8 cellular contexts compared by ENCODE assay signal in the genomic region with DNA sequence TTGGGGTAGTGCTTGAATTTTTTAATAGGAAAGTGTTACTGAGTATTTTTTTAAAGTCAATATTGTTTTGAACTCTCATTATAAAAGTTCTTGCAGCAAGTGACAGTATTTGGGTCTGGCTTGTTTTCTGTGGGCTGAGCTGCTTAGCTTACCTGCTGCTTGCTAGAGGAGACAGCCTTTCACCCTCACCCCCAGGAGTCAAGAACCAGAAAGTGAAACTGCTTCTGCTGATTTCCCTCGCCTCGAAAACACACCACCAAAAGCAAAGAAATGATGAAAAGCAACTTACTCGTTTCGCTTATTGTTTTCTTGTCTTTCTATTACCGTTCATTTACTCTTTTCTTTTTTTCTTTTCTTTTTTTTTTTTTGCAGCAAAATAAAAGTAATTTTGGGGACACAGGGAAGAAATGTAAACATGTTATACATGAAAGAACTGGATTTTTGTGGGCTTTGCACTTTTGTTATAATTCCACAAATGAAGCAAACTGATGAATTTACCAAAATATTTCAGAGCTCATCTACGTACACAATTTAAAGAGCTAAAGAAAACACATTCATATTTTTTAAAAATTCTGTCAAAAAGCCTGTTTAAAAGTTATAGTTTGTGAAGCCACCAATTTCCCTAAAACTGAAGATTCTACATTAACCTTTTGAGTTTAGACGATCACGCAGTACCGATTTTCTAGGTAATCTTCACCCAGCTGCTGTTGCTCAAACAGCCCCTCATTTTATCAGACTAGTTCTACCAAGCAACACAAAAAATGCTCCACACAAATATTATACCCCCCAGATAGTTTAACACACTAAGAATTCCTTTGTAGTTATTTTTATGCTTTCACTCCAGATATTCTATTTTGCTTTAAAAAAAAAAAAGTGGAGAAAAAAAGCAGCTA. TPM values are rescaled to one million over a fixed set of nuclear protein-coding genes. Genes with fewer than 3 reads are reported as not detected.
A peak's percentile ranks its signal among the peaks of the same experiment; 100 is the strongest.
DNase-seq lines count a peak whose midpoint lies in the region; ATAC-seq and TF ChIP-seq lines count a peak whose summit lies in the region.

No MANE protein-coding gene starts in this region.

- peaks cover 0 to 36% (median 7%) of the 10 kb centered on the region in 3 donors for H3K36me3 Mint-ChIP-seq in CD8-positive, alpha-beta memory T cell
- no peaks in the 10 kb centered on the region for H3K36me3 Mint-ChIP-seq in WTC11
- H3K36me3 Mint-ChIP-seq in endothelial cell (ENCODE audit: low read depth, unreplicated experiment) = no peaks in the 10 kb centered on the region

- POLR2A ChIA-PET in CD8-positive, alpha-beta memory T cell (lab: Charles Lee) = interaction anchor here (0.6 to 5.3 kb wide), 17 partner anchors 10 to 1301 kb away, joined by 3 to 31 read pairs (median 5); a partner anchor contains a TSS
- POLR2A ChIA-PET in WTC11 (lab: Charles Lee) = interaction anchor here (0.7 kb wide), 2 partner anchors 9 to 697 kb away, joined by 3 read pairs; no protein-coding TSS in a partner anchor

- peak overlapping the region; percentile 93 to 97 (median 97) for H3K4me3 Mint-ChIP-seq in CD8-positive, alpha-beta memory T cell
- H3K4me3 Mint-ChIP-seq in WTC11 (no peak overlapping the region), endothelial cell (ENCODE audit: unreplicated experiment) (no peak overlapping the region)

- ATAC-seq in HG02678 (IDR thresholded peaks at IDR 0.05; ENCODE audit: unreplicated experiment) = peak; percentile 72
- no peak for ATAC-seq in WTC11

- peak overlapping the region; percentile 92 for H3K27ac ChIP-seq in CD8-positive, alpha-beta memory T cell (ENCODE audit: low read depth, low read length)

- peak overlapping the region; percentile 95 to 100 (median 100) for H3K27ac Mint-ChIP-seq in CD8-positive, alpha-beta memory T cell
- no peak overlapping the region for H3K27ac Mint-ChIP-seq in WTC11
- H3K27ac Mint-ChIP-seq in endothelial cell (ENCODE audit: unreplicated experiment) = no peak overlapping the region

- DNase-seq in CD8-positive, alpha-beta memory T cell = peak; percentile 34 to 79 (median 70)
- peak; percentile 70 for DNase-seq in activated CD4-positive, alpha-beta T cell treated with anti-CD3 and anti-CD28 coated beads for 48 hours
- DNase-seq in kidney tubule cell (ENCODE audit: low spot score) (peak; percentile 28), WTC11 (ENCODE audit: low spot score) (no peak), NCI-H1417 (lab: John Stamatoyannopoulos, UW) (no peak), foreskin fibroblast (no peak), endothelial cell (ENCODE audit: low spot score) (no peak)

- H3K4me1 ChIP-seq in CD8-positive, alpha-beta memory T cell (ENCODE audit: insufficient read depth, low read length) = peaks cover 58% of the 10 kb centered on the region

- H3K4me3 ChIP-seq in CD8-positive, alpha-beta memory T cell (ENCODE audit: low read length) = peak overlapping the region; percentile 68
- H3K4me3 ChIP-seq in foreskin fibroblast (ENCODE audit: low read depth in 1 of 2, low read length in 2 of 2) = no peak overlapping the region

- no peaks in the 10 kb centered on the region for H3K27me3 Mint-ChIP-seq in CD8-positive, alpha-beta memory T cell
- H3K27me3 Mint-ChIP-seq in WTC11 (ENCODE audit: low read depth) (no peaks in the 10 kb centered on the region), endothelial cell (ENCODE audit: unreplicated experiment) (peaks cover 1% of the 10 kb centered on the region)

- no peaks in the 10 kb centered on the region for H3K27me3 ChIP-seq in CD8-positive, alpha-beta memory T cell (ENCODE audit: insufficient read depth, low read length, poor library complexity, severe bottlenecking)

- CTCF ChIA-PET in CD8-positive, alpha-beta memory T cell (lab: Charles Lee) = interaction anchor here (0.8 to 4.7 kb wide), 10 partner anchors 22 to 109 kb away, joined by 3 to 65 read pairs (median 5); no protein-coding TSS in a partner anchor
- CTCF ChIA-PET in WTC11 (lab: Charles Lee) = interaction anchor here (1.7 kb wide), 1 partner anchor 45 kb away, joined by 4 read pairs; no protein-coding TSS in a partner anchor

- peaks cover 68 to 77% (median 73%) of the 10 kb centered on the region in 3 donors for H3K4me1 Mint-ChIP-seq in CD8-positive, alpha-beta memory T cell
- H3K4me1 Mint-ChIP-seq in WTC11 (peaks cover 29% of the 10 kb centered on the region), endothelial cell (ENCODE audit: unreplicated experiment) (no peaks in the 10 kb centered on the region)

- H3K9me3 ChIP-seq in CD8-positive, alpha-beta memory T cell (ENCODE audit: low read length) = no peaks in the 10 kb centered on the region

- H3K36me3 ChIP-seq in CD8-positive, alpha-beta memory T cell (ENCODE audit: insufficient read depth, low read length) = no peaks in the 10 kb centered on the region

- TF ChIP-seq CTCF in WTC11 (IDR thresholded peaks at IDR 0.05) = no peak
- no peak for TF ChIP-seq CTCF in foreskin fibroblast (IDR thresholded peaks at IDR 0.05; ENCODE audit: low read depth, low read length)
- TF ChIP-seq CTCF in endothelial cell (IDR thresholded peaks at IDR 0.05; ENCODE audit: unreplicated experiment) = no peak

- peaks cover 0 to 3% (median 0%) of the 10 kb centered on the region in 5 donors for H3K9me3 Mint-ChIP-seq in CD8-positive, alpha-beta memory T cell
- H3K9me3 Mint-ChIP-seq in WTC11 (no peaks in the 10 kb centered on the region; the same call in 1 of the 2 replicates), endothelial cell (ENCODE audit: unreplicated experiment) (no peaks in the 10 kb centered on the region)

TF ChIP-seq in WTC11, 78 proteins besides CTCF, POLR2A, EP300 and RAD21 (continues in another document):
- TF ChIP-seq, protein P1, sequence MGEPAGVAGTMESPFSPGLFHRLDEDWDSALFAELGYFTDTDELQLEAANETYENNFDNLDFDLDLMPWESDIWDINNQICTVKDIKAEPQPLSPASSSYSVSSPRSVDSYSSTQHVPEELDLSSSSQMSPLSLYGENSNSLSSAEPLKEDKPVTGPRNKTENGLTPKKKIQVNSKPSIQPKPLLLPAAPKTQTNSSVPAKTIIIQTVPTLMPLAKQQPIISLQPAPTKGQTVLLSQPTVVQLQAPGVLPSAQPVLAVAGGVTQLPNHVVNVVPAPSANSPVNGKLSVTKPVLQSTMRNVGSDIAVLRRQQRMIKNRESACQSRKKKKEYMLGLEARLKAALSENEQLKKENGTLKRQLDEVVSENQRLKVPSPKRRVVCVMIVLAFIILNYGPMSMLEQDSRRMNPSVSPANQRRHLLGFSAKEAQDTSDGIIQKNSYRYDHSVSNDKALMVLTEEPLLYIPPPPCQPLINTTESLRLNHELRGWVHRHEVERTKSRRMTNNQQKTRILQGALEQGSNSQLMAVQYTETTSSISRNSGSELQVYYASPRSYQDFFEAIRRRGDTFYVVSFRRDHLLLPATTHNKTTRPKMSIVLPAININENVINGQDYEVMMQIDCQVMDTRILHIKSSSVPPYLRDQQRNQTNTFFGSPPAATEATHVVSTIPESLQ (CRISPR knock-in tag; IDR thresholded peaks at IDR 0.05) = no peak
- TF ChIP-seq ESRRA (CRISPR knock-in tag; IDR thresholded peaks at IDR 0.05; ENCODE audit: borderline replicate concordance) (no peak), KAT7 (CRISPR knock-in tag; IDR thresholded peaks at IDR 0.05; ENCODE audit: borderline replicate concordance) (no peak), NFATC4 (CRISPR knock-in tag; IDR thresholded peaks at IDR 0.05) (no peak), FOXJ3 (CRISPR knock-in tag; IDR thresholded peaks at IDR 0.05; ENCODE audit: borderline replicate concordance) (no peak), GRHL2 (CRISPR knock-in tag; IDR thresholded peaks at IDR 0.05; ENCODE audit: insufficient replicate concordance, severe bottlenecking) (no peak)
- TF ChIP-seq, protein P2, sequence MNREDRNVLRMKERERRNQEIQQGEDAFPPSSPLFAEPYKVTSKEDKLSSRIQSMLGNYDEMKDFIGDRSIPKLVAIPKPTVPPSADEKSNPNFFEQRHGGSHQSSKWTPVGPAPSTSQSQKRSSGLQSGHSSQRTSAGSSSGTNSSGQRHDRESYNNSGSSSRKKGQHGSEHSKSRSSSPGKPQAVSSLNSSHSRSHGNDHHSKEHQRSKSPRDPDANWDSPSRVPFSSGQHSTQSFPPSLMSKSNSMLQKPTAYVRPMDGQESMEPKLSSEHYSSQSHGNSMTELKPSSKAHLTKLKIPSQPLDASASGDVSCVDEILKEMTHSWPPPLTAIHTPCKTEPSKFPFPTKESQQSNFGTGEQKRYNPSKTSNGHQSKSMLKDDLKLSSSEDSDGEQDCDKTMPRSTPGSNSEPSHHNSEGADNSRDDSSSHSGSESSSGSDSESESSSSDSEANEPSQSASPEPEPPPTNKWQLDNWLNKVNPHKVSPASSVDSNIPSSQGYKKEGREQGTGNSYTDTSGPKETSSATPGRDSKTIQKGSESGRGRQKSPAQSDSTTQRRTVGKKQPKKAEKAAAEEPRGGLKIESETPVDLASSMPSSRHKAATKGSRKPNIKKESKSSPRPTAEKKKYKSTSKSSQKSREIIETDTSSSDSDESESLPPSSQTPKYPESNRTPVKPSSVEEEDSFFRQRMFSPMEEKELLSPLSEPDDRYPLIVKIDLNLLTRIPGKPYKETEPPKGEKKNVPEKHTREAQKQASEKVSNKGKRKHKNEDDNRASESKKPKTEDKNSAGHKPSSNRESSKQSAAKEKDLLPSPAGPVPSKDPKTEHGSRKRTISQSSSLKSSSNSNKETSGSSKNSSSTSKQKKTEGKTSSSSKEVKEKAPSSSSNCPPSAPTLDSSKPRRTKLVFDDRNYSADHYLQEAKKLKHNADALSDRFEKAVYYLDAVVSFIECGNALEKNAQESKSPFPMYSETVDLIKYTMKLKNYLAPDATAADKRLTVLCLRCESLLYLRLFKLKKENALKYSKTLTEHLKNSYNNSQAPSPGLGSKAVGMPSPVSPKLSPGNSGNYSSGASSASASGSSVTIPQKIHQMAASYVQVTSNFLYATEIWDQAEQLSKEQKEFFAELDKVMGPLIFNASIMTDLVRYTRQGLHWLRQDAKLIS (CRISPR knock-in tag; IDR thresholded peaks at IDR 0.05; ENCODE audit: borderline replicate concordance) = no peak
- TF ChIP-seq, protein P3, sequence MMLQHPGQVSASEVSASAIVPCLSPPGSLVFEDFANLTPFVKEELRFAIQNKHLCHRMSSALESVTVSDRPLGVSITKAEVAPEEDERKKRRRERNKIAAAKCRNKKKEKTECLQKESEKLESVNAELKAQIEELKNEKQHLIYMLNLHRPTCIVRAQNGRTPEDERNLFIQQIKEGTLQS (CRISPR knock-in tag; conservative IDR thresholded peaks at IDR 0.05) = no peak
- TF ChIP-seq, protein P4, sequence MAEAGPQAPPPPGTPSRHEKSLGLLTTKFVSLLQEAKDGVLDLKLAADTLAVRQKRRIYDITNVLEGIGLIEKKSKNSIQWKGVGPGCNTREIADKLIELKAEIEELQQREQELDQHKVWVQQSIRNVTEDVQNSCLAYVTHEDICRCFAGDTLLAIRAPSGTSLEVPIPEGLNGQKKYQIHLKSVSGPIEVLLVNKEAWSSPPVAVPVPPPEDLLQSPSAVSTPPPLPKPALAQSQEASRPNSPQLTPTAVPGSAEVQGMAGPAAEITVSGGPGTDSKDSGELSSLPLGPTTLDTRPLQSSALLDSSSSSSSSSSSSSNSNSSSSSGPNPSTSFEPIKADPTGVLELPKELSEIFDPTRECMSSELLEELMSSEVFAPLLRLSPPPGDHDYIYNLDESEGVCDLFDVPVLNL (CRISPR knock-in tag; IDR thresholded peaks at IDR 0.05; ENCODE audit: borderline replicate concordance, low read depth) = no peak

RNA-seq across cellular contexts. Expression of a gene that starts 1.7 kb away (rescaled TPM):
- 10 to 100 TPM; 15.3 to 15.4 TPM for total RNA-seq in CD8-positive, alpha-beta memory T cell
- polyA plus RNA-seq in CD8-positive, alpha-beta memory T cell = 103 TPM
- not detected in 3 replicates for total RNA-seq in WTC11 (2021)
- not detected for total RNA-seq in endothelial cell (ENCODE audit: unreplicated experiment)

Comparison
In these comparisons a context has a peak if more than half of its experiments do, and no peak if none do; other contexts are left out.
1. DNase-seq: peak in CD8-positive, alpha-beta memory T cell (5 of 5), activated CD4-positive, alpha-beta T cell treated with anti-CD3 and anti-CD28 coated beads for 48 hours (single experiment) and kidney tubule cell (single experiment); none in WTC11 (single experiment), NCI-H1417 (0 of 3), foreskin fibroblast (0 of 2) and endothelial cell (single experiment).
2. H3K27ac Mint-ChIP-seq: peak in CD8-positive, alpha-beta memory T cell (8 of 8); none in WTC11 (single experiment) and endothelial cell (single experiment).
3. H3K4me3 Mint-ChIP-seq: peak in CD8-positive, alpha-beta memory T cell (7 of 7); none in WTC11 (single experiment) and endothelial cell (single experiment).
4. RNA of a gene that starts 1.7 kb away (total RNA-seq): 15.3 to 15.4 TPM in CD8-positive, alpha-beta memory T cell; not detected in WTC11 and not detected in endothelial cell (single experiment); every median in the first group is over 10 times any median in the second.